In genomic region chr1:219173758-219174671, GRCh38 we compare ENCODE assay signal across 8 cellular contexts. TPM values are rescaled to one million over a fixed set of nuclear protein-coding genes. Genes with fewer than 3 reads are reported as not detected.
DNase-seq lines count a peak whose midpoint lies in the region; ATAC-seq, FAIRE-seq and TF ChIP-seq lines count a peak whose summit lies in the region.

TSS of gene LYPLAL1 (plus strand) at chr1:219173878. CDS start at chr1:219173891, 13 bp downstream.

- H3K9me3 ChIP-seq in right atrium auricular region, result no peaks in the 10 kb centered on the region

- ATAC-seq in HG02870 (IDR thresholded peaks at IDR 0.05; ENCODE audit: unreplicated experiment), result peak; percentile 60

- no peaks in the 10 kb centered on the region for H3K27me3 ChIP-seq in right atrium auricular region

- no peaks in the 10 kb centered on the region for H3K36me3 ChIP-seq in right atrium auricular region

- peak; percentile 71 for DNase-seq in NCI-H1694 (lab: John Stamatoyannopoulos, UW)
- peak; percentile 72 to 95 (median 80) for DNase-seq in T-helper 2 cell
- DNase-seq in right atrium auricular region (ENCODE audit: low spot score), result peak; percentile 90
- DNase-seq in pulmonary artery endothelial cell (ENCODE audit: low read depth, low spot score), result peak; percentile 52
- peak; percentile 93 for DNase-seq in urothelium cell line (ENCODE audit: low spot score)

- peak; percentile 97 for TF ChIP-seq POLR2A in GM15510 (IDR thresholded peaks at IDR 0.05; ENCODE audit: borderline replicate concordance, extremely low read depth, insufficient read length)

- peak in 1 of 2 donors; percentile 47 for TF ChIP-seq CTCF in right atrium auricular region (IDR thresholded peaks at IDR 0.05)

- H3K4me1 ChIP-seq in right atrium auricular region, result peaks cover 0 to 42% of the 10 kb centered on the region in 2 donors

- peak within 1 kb of the TSS; percentile 72 to 76 for H3K4me3 ChIP-seq in right atrium auricular region

- peak within 1 kb of the TSS; percentile 88 for H3K27ac ChIP-seq in angular gyrus (ENCODE audit: low read depth, low read length)
- peak within 1 kb of the TSS; percentile 95 to 96 for H3K27ac ChIP-seq in right atrium auricular region

- peak; percentile 94 for FAIRE-seq in urothelium cell line (lab: Jason Lieb, UNC)

RNA-seq across cellular contexts. Expression of gene LYPLAL1, which starts in this region (rescaled TPM):
- 10 to 100 TPM; 32.6 to 35.9 TPM for total RNA-seq in right atrium auricular region
- total RNA-seq in pulmonary artery endothelial cell, result 14.6 and 24.5 TPM in 2 replicates

Comparison
In these comparisons a context has a peak if more than half of its experiments do, and no peak if none do; other contexts are left out.
1. Peak in every context shown above with its lines: DNase-seq, ATAC-seq, H3K4me3 ChIP-seq and H3K27ac ChIP-seq.